Comparison of ENCODE assay signal across 8 cellular contexts in the genomic region with DNA sequence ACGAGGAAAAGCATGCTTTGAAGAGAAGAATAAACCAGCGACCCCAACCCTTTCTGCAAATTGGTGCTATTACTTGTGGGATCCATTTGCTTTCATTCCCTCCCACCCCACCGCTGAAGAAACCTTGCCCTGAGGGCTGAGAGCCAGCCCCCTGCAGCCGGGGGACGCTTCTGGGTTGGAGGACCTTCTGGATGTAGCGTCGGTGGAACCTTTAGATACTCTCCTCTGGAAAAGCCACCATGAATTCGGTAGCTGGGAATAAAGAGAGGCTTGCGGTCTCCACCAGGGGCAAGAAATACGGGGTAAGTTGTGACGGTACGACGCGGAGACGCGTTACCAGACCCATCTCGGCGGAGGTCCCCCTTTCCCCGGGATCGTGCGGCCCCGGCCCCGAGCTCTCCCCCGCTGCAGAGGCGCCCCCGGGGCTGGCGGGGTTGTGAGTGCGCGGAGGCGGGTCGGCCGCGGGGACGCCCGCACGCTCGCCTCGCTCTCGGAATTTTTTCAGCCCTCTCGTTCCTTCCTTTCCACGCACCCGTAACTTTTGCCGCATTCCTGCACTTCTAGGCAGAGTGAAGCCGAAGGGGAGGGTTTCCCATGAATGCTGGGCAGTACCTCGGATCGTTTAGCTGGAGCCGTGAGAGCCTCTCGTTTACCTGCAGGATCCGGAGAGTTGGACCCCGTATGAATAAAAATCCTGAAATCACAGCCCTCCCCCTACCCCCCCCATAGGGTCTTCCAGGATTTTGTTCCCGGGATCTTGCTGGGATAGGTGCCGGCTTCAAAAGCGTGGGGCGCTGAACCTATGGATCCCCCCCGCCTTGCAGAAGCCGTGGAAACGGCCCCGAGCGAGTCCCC. TPM values are rescaled to one million over a fixed set of nuclear protein-coding genes. Genes with fewer than 3 reads are reported as not detected.
DNase-seq lines count a peak whose midpoint lies in the region; FAIRE-seq and TF ChIP-seq lines count a peak whose summit lies in the region.

No MANE protein-coding gene starts in this region.

- peak overlapping the region; percentile 19 for H3K27ac ChIP-seq in osteoblast (ENCODE audit: low read depth, low read length)

- DNase-seq in DMS53 treated with DMSO at 0.1 percent for 48 hours (lab: John Stamatoyannopoulos, UW; ENCODE audit: unreplicated experiment): peak; percentile 82
- DNase-seq in HuH-7.5 (ENCODE audit: low spot score): peak; percentile 63
- DNase-seq in fibroblast of the aortic adventitia (ENCODE audit: low read depth): peak; percentile 39
- DNase-seq in osteoblast (ENCODE audit: insufficient read length, low spot score, missing footprints): peak; percentile 91
- no peak for DNase-seq in posterior vena cava (ENCODE audit: low spot score)
- no peak for DNase-seq in urothelium cell line (ENCODE audit: low spot score)
- no peak for DNase-seq in KBM-7

- H4K20me1 ChIP-seq in osteoblast (ENCODE audit: insufficient read depth, low read length): no peaks in the 10 kb centered on the region

- H3K4me2 ChIP-seq in osteoblast (ENCODE audit: insufficient read depth, low read length): peak overlapping the region; percentile 98

- no peaks in the 10 kb centered on the region for H3K79me2 ChIP-seq in osteoblast (ENCODE audit: insufficient read depth, low read length)

- peak overlapping the region; percentile 65 for H3K4me3 ChIP-seq in WI38 (ENCODE audit: low read depth, low read length)
- H3K4me3 ChIP-seq in fibroblast of the aortic adventitia (ENCODE audit: low read depth, low read length): peak overlapping the region; percentile 90
- H3K4me3 ChIP-seq in osteoblast (ENCODE audit: insufficient read depth, low read length): peak overlapping the region; percentile 79

- H3K4me1 ChIP-seq in osteoblast (ENCODE audit: insufficient read depth, low read length): peaks cover 31% of the 10 kb centered on the region

- intact Hi-C loops in posterior vena cava (cut with DNase I): loop anchor here (5.0 to 10.0 kb wide), 2 partner anchors 847 to 849 kb away; no protein-coding TSS in a partner anchor

- peaks cover 37% of the 10 kb centered on the region for H3K27me3 ChIP-seq in osteoblast (ENCODE audit: insufficient read depth, low read length)

- in situ Hi-C loops in KBM-7 (cut with MboI; ENCODE audit: low pct_unique_long_range_greater_than_20kb, low sequenced_read_pairs): loop anchor here (25.0 kb wide), 1 partner anchor 832 kb away; no protein-coding TSS in a partner anchor

- no peaks in the 10 kb centered on the region for H3K36me3 ChIP-seq in osteoblast (ENCODE audit: insufficient read depth, low read length)

- TF ChIP-seq CTCF in WI38 (IDR thresholded peaks at IDR 0.05; ENCODE audit: low read depth, low read length) (no peak), fibroblast of the aortic adventitia (IDR thresholded peaks at IDR 0.05; ENCODE audit: insufficient read depth, low read length) (no peak), osteoblast (IDR thresholded peaks at IDR 0.05; ENCODE audit: extremely low read depth, low read depth, low read length) (peak; percentile 10)

- peak overlapping the region; percentile 82 for H2AFZ ChIP-seq in osteoblast (ENCODE audit: low read length)

- peaks cover 3% of the 10 kb centered on the region for H3K9me3 ChIP-seq in osteoblast (ENCODE audit: low read depth, low read length)

- FAIRE-seq in urothelium cell line (lab: Jason Lieb, UNC): no peak

RNA-seq across cellular contexts. Expression of a gene that starts 0.6 kb away (rescaled TPM):
- total RNA-seq in fibroblast of the aortic adventitia (ENCODE audit: low replicate concordance): 4.6 and 20.9 TPM in 2 replicates
- 22.1 and 28.6 TPM in 2 replicates for total RNA-seq in osteoblast
- total RNA-seq in posterior vena cava: under 1 TPM; 0.62 to 0.65 TPM

Comparison
In these comparisons a context has a peak if more than half of its experiments do, and no peak if none do; other contexts are left out.
1. DNase-seq: peak in DMS53 treated with DMSO at 0.1 percent for 48 hours (single experiment), HuH-7.5 (single experiment), fibroblast of the aortic adventitia (single experiment) and osteoblast (single experiment); none in posterior vena cava (single experiment), urothelium cell line (single experiment) and KBM-7 (single experiment).
2. Peak in every context shown above with its lines, with median percentiles within 50 percentile points of each other: H3K4me3 ChIP-seq.